12 cellular contexts compared by ENCODE assay signal in the genomic region with DNA sequence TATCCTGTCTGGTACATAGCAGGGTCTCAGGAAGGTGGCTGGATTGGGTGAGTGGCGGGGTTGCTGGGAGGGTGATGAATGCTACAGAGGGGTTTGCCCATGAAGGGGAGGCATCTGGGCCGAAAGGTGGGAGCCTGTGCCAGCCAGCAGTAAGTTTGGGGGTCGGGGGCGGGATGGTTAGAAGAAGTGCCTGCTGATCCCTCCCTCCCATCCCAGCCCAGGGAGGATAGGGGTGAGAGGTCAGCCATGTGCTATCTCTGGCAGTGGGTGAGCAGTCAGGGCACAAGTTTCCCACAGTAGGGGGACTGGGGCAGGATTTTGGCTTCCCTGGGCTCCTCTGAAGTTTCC. TPM values are rescaled to one million over a fixed set of nuclear protein-coding genes. Genes with fewer than 3 reads are reported as not detected.
DNase-seq lines count a peak whose midpoint lies in the region; ATAC-seq and TF ChIP-seq lines count a peak whose summit lies in the region.
"Had no signal": no experiment of that assay in that cellular context is flagged by ENCODE, and none has a peak within 500 bp of the region (broad histone marks: within the 10 kb centered on the region; RNA-seq: fewer than 3 reads in every experiment).

No MANE protein-coding gene starts in this region.

- no peaks in the 10 kb centered on the region for H3K36me3 ChIP-seq in uterus
- H3K36me3 ChIP-seq: MG63 had no signal

- H3K9me3 ChIP-seq in right cardiac atrium (ENCODE audit: control insufficient read depth, low read length) = no peaks in the 10 kb centered on the region
- no peaks in the 10 kb centered on the region for H3K9me3 ChIP-seq in uterus
- H3K9me3 ChIP-seq: MG63 had no signal

- H3K27me3 Mint-ChIP-seq in naive B cell = no peaks in the 10 kb centered on the region

- no peaks in the 10 kb centered on the region for H3K27me3 ChIP-seq in right cardiac atrium (ENCODE audit: control insufficient read depth, insufficient read depth)
- no peaks in the 10 kb centered on the region for H3K27me3 ChIP-seq in uterus
- H3K27me3 ChIP-seq: MG63 had no signal

- CTCF ChIA-PET in HEK293T (lab: Yijun Ruan, JAX) = interaction anchor here (1.1 kb wide), 1 partner anchor 49 kb away, joined by 3 read pairs; no protein-coding TSS in a partner anchor

- no peak for TF ChIP-seq CTCF in uterus (IDR thresholded peaks at IDR 0.05)

- no peak overlapping the region for H3K4me3 ChIP-seq in right cardiac atrium (ENCODE audit: low read length)
- H3K4me3 ChIP-seq in uterus = no peak overlapping the region
- H3K4me3 ChIP-seq: MG63 had no signal

- H3K4me1 Mint-ChIP-seq in naive B cell = peaks cover 64 to 93% (median 82%) of the 10 kb centered on the region in 3 donors

- POLR2A ChIA-PET in HEK293T (lab: Yijun Ruan, JAX) = no interaction called here

- intact Hi-C loops in right cardiac atrium (cut with DNase I) = loop anchor here in 2 of 4 donors (5.0 to 10.0 kb wide), 2 partner anchors 34 to 346 kb away; no protein-coding TSS in a partner anchor
- intact Hi-C loops in left ventricle myocardium superior (cut with micrococcal nuclease) = no loop called here
- intact Hi-C loops in uterus (cut with DNase I; ENCODE audit: low total_unique reads) = loop anchor here (10.0 kb wide), 1 partner anchor 336 kb away; no protein-coding TSS in a partner anchor

- no peaks in the 10 kb centered on the region for H3K9me3 Mint-ChIP-seq in naive B cell

- peaks cover 8 to 9% of the 10 kb centered on the region in 2 donors for H3K36me3 Mint-ChIP-seq in naive B cell

- H3K4me3 Mint-ChIP-seq in naive B cell = peak overlapping the region; percentile 75 to 94 (median 91)

- ATAC-seq in right cardiac atrium (no peak), left ventricle myocardium superior (no peak), naive B cell (ENCODE audit: low read depth in 2 of 2) (no peak)

- H3K4me1 ChIP-seq in right cardiac atrium (ENCODE audit: control insufficient read depth, insufficient read depth, low read length) = peaks cover 23% of the 10 kb centered on the region
- peaks cover 0 to 4% of the 10 kb centered on the region in 2 donors for H3K4me1 ChIP-seq in uterus

- no peak for TF ChIP-seq POLR2A in uterus (IDR thresholded peaks at IDR 0.05)

- WGBS in right cardiac atrium = 90% methylated on average over 4 of the region's 4 CpGs

- DNase-seq in right cardiac atrium = no peak
- no peak for DNase-seq in left ventricle myocardium superior
- DNase-seq in naive B cell = no peak
- DNase-seq in uterus = no peak
- no peak for DNase-seq in activated effector memory CD4-positive, alpha-beta T cell treated with Interleukin-2 at 50 U/mL for 16 hours
- no peak for DNase-seq in HEK293T (ENCODE audit: extremely low spot score)
- DNase-seq in hepatic stellate cell (ENCODE audit: low spot score) = no peak
- DNase-seq: Calu3, SHP77, trophoblast cell had no signal

- H3K27ac Mint-ChIP-seq in naive B cell = peak overlapping the region in 5 of 6 donors; percentile 86 to 98 (median 95)

- H3K27ac ChIP-seq in right cardiac atrium (ENCODE audit: low read length) (peak overlapping the region; percentile 48), angular gyrus (ENCODE audit: low read depth, low read length) (peak overlapping the region; percentile 62), uterus (peak overlapping the region; percentile 58 to 68)

TF ChIP-seq in HEK293T, 16 proteins besides CTCF, POLR2A, EP300 and RAD21:
- no peak for TF ChIP-seq LEF1 (IDR thresholded peaks at IDR 0.05; ENCODE audit: borderline replicate concordance)
- no peak for TF ChIP-seq NFRKB (IDR thresholded peaks at IDR 0.05)
- TF ChIP-seq ELF4 (IDR thresholded peaks at IDR 0.05) = no peak
- TF ChIP-seq ZNF384 (IDR thresholded peaks at IDR 0.05) = no peak
- TF ChIP-seq CTBP1 (IDR thresholded peaks at IDR 0.05; ENCODE audit: borderline replicate concordance) = no peak
- no peak for TF ChIP-seq BHLHE40 (IDR thresholded peaks at IDR 0.05; ENCODE audit: borderline replicate concordance)
- TF ChIP-seq TARDBP (IDR thresholded peaks at IDR 0.05) = no peak
- TF ChIP-seq FOXM1 (IDR thresholded peaks at IDR 0.05; ENCODE audit: borderline replicate concordance) = no peak
TF ChIP-seq in HEK293T: peak in this region for 0.

RNA-seq across cellular contexts. Expression of gene CD82, which starts 2.9 kb away (rescaled TPM):
- total RNA-seq in right cardiac atrium = 10 to 100 TPM; 16.7 to 33.6 (median 27.3) TPM
- polyA plus RNA-seq in right cardiac atrium = 23.8 TPM
- total RNA-seq in left ventricle myocardium superior = 58.0 TPM
- 100 to 1,000 TPM; 146 to 292 (median 225) TPM for polyA plus RNA-seq in naive B cell (ENCODE audit: low read depth in 6 of 6)
- 10 to 100 TPM; 10.2 to 26.3 (median 20.8) TPM for total RNA-seq in uterus
